ENCODE assay signal across 9 cellular contexts in genomic region chr6:111844921-111845320, GRCh38. TPM values are rescaled to one million over a fixed set of nuclear protein-coding genes. Genes with fewer than 3 reads are reported as not detected.
DNase-seq lines count a peak whose midpoint lies in the region; ATAC-seq, FAIRE-seq and TF ChIP-seq lines count a peak whose summit lies in the region.
"Had no signal": no experiment of that assay in that cellular context is flagged by ENCODE, and none has a peak within 500 bp of the region (broad histone marks: within the 10 kb centered on the region; RNA-seq: fewer than 3 reads in every experiment).

No MANE protein-coding gene starts in this region.

- ATAC-seq in GM21447 (IDR thresholded peaks at IDR 0.05; ENCODE audit: unreplicated experiment) (peak; percentile 28), HepG2 (peak; percentile 63), body of pancreas (no peak)

- H3K27ac Mint-ChIP-seq in CD4-positive, alpha-beta memory T cell = no peak overlapping the region
- no peak overlapping the region for H3K27ac Mint-ChIP-seq in activated CD4-positive, alpha-beta memory T cell treated with anti-CD3 and anti-CD28 coated beads, Interleukin-2, amount 10 ng/mL, durations not matched to agents 7 days and 5 days

- H3K4me2 ChIP-seq in HepG2 (ENCODE audit: low read depth, low read length) = peak overlapping the region; percentile 23

- H3K36me3 Mint-ChIP-seq in CD4-positive, alpha-beta memory T cell = peaks cover 4 to 30% of the 10 kb centered on the region in 2 donors
- H3K36me3 Mint-ChIP-seq in activated CD4-positive, alpha-beta memory T cell treated with anti-CD3 and anti-CD28 coated beads, Interleukin-2, amount 10 ng/mL, durations not matched to agents 7 days and 5 days (ENCODE audit: low read depth) = peaks cover 38% of the 10 kb centered on the region

- TF ChIP-seq CTCF in HepG2 (CRISPR knock-in tag; IDR thresholded peaks at IDR 0.05) (no peak), body of pancreas (IDR thresholded peaks at IDR 0.05) (no peak), foreskin fibroblast (IDR thresholded peaks at IDR 0.05; ENCODE audit: low read depth, low read length) (no peak)

- H3K9me3 ChIP-seq in CD4-positive, alpha-beta memory T cell (ENCODE audit: control insufficient read depth in 1 of 2, low read length in 2 of 2) = no peaks in the 10 kb centered on the region
- H3K9me3 ChIP-seq in HepG2 (ENCODE audit: low read length) = no peaks in the 10 kb centered on the region
- no peaks in the 10 kb centered on the region for H3K9me3 ChIP-seq in body of pancreas

- peak overlapping the region in 5 of 8 donors; percentile 49 to 79 (median 67) for H3K4me3 Mint-ChIP-seq in CD4-positive, alpha-beta memory T cell
- peak overlapping the region; percentile 58 for H3K4me3 Mint-ChIP-seq in activated CD4-positive, alpha-beta memory T cell treated with anti-CD3 and anti-CD28 coated beads, Interleukin-2, amount 10 ng/mL, durations not matched to agents 7 days and 5 days
- H3K4me3 Mint-ChIP-seq: nephron progenitor cell had no signal

- H3K27ac ChIP-seq in CD4-positive, alpha-beta memory T cell (ENCODE audit: low read depth, low read length) = peak overlapping the region; percentile 54
- no peak overlapping the region for H3K27ac ChIP-seq in HepG2 (ENCODE audit: extremely low read length, insufficient read depth, low read length)
- H3K27ac ChIP-seq in body of pancreas = no peak overlapping the region

- H3K27me3 ChIP-seq in CD4-positive, alpha-beta memory T cell (ENCODE audit: insufficient read depth, low read length) = no peaks in the 10 kb centered on the region
- no peaks in the 10 kb centered on the region for H3K27me3 ChIP-seq in HepG2 (ENCODE audit: control insufficient read depth in 1 of 2, insufficient read depth in 2 of 2, low read length in 2 of 2)
- no peaks in the 10 kb centered on the region for H3K27me3 ChIP-seq in body of pancreas

- no peak for DNase-seq in CD4-positive, alpha-beta memory T cell
- no peak for DNase-seq in activated CD4-positive, alpha-beta memory T cell treated with anti-CD3 and anti-CD28 coated beads, Interleukin-2, amount 10 ng/mL, durations not matched to agents 7 days and 5 days
- peak; percentile 32 for DNase-seq in HepG2 (ENCODE audit: low spot score)
- DNase-seq in stimulated activated naive CD4-positive, alpha-beta T cell treated with Interleukin-2 at 50 U/mL for 16 hours (lab: John Stamatoyannopoulos, UW) = no peak
- no peak for DNase-seq in NCI-H1092 treated with DMSO at 0.1 percent for 48 hours (lab: John Stamatoyannopoulos, UW)
- DNase-seq in body of pancreas = no peak
- no peak for DNase-seq in foreskin fibroblast
- DNase-seq: nephron progenitor cell had no signal

- H2AFZ ChIP-seq in HepG2 (ENCODE audit: low read length) = no peak overlapping the region

- intact Hi-C loops in CD4-positive, alpha-beta memory T cell (cut with micrococcal nuclease) = no loop called here
- intact Hi-C loops in HepG2 (cut with micrococcal nuclease; ENCODE audit: unreplicated experiment) = loop anchor here (5.0 kb wide), 1 partner anchor 53 kb away; no protein-coding TSS in a partner anchor
- intact Hi-C loops in body of pancreas (cut with DNase I) = no loop called here

- no peaks in the 10 kb centered on the region for H4K20me1 ChIP-seq in HepG2 (ENCODE audit: insufficient read depth, low read length)

- peaks cover 11 to 55% (median 32%) of the 10 kb centered on the region in 4 donors for H3K4me1 Mint-ChIP-seq in CD4-positive, alpha-beta memory T cell
- H3K4me1 Mint-ChIP-seq in activated CD4-positive, alpha-beta memory T cell treated with anti-CD3 and anti-CD28 coated beads, Interleukin-2, amount 10 ng/mL, durations not matched to agents 7 days and 5 days = peaks cover 17% of the 10 kb centered on the region

- no peaks in the 10 kb centered on the region for H3K27me3 Mint-ChIP-seq in CD4-positive, alpha-beta memory T cell
- no peaks in the 10 kb centered on the region for H3K27me3 Mint-ChIP-seq in activated CD4-positive, alpha-beta memory T cell treated with anti-CD3 and anti-CD28 coated beads, Interleukin-2, amount 10 ng/mL, durations not matched to agents 7 days and 5 days

- in situ Hi-C loops in HepG2 (cut with HindIII; ENCODE audit: extremely low pct_ligation_motif_present, low pct_unique_long_range_greater_than_20kb) = no loop called here

- POLR2A ChIA-PET in CD4-positive, alpha-beta memory T cell (lab: Charles Lee; ENCODE audit: partially characterized antibody) = interaction anchor here (0.8 to 5.6 kb wide), 16 partner anchors 12 to 151 kb away, joined by 3 to 64 read pairs (median 8); no protein-coding TSS in a partner anchor
- POLR2A ChIA-PET in activated CD4-positive, alpha-beta memory T cell treated with anti-CD3 and anti-CD28 coated beads, Interleukin-2, amount 10 ng/mL, durations not matched to agents 7 days and 5 days (lab: Charles Lee) = interaction anchor here (0.7 to 3.6 kb wide), 19 partner anchors 14 to 145 kb away, joined by 3 to 31 read pairs (median 6); partner anchors contain the start of gene FYN
- POLR2A ChIA-PET in HepG2 (lab: Yijun Ruan, JAX) = interaction anchor here (1.6 kb wide), 1 partner anchor 51 kb away, joined by 5 read pairs; no protein-coding TSS in a partner anchor

- BruUV-seq in HepG2 (replicated peaks; lab: Mats Ljungman, UMichigan) = no TSS peak

- no peaks in the 10 kb centered on the region for H3K79me2 ChIP-seq in HepG2 (ENCODE audit: insufficient read depth, low read length)

- no peaks in the 10 kb centered on the region for H3K36me3 ChIP-seq in CD4-positive, alpha-beta memory T cell (ENCODE audit: insufficient read depth, low read length)
- H3K36me3 ChIP-seq in HepG2 (replicated peaks in 1 of 2; ENCODE audit: control insufficient read depth in 1 of 2, insufficient read depth in 2 of 2, low read length in 2 of 2) (no peaks in the 10 kb centered on the region), body of pancreas (replicated peaks in 1 of 2; ENCODE audit: insufficient read depth in 1 of 2, low read depth in 2 of 2) (no peaks in the 10 kb centered on the region)

- no peak for FAIRE-seq in HepG2 (lab: Jason Lieb, UNC)

- H3K9ac ChIP-seq in HepG2 (ENCODE audit: insufficient read depth, low read depth, low read length) = no peak overlapping the region

- TF ChIP-seq EP300 in HepG2 (IDR thresholded peaks at IDR 0.05; ENCODE audit: low read depth in 2 of 2, low read length in 2 of 2) = no peak
- TF ChIP-seq EP300 in HepG2 (CRISPR knock-in tag; IDR thresholded peaks at IDR 0.05; ENCODE audit: borderline replicate concordance) = no peak

- TF ChIP-seq POLR2A in HepG2 (IDR thresholded peaks at IDR 0.05; ENCODE audit: insufficient read depth in 1 of 2, low read depth in 2 of 2, low read length in 2 of 2) (no peak), body of pancreas (IDR thresholded peaks at IDR 0.05) (no peak)

- CTCF ChIA-PET in CD4-positive, alpha-beta memory T cell (lab: Charles Lee; ENCODE audit: partially characterized antibody) = interaction anchor here (0.7 to 2.7 kb wide), 10 partner anchors 20 to 164 kb away, joined by 3 to 11 read pairs (median 4); partner anchors contain the start of gene FYN
- CTCF ChIA-PET in activated CD4-positive, alpha-beta memory T cell treated with anti-CD3 and anti-CD28 coated beads, Interleukin-2, amount 10 ng/mL, durations not matched to agents 7 days and 5 days (lab: Charles Lee) = interaction anchor here (0.9 to 3.2 kb wide), 6 partner anchors 8 to 88 kb away, joined by 3 to 17 read pairs (median 6); partner anchors contain the start of gene FYN
- CTCF ChIA-PET in HepG2 (lab: Yijun Ruan, JAX; ENCODE audit: low intra/inter-chr PET ratio, low total read pairs) = no interaction called here

- no peak overlapping the region for H3K4me3 ChIP-seq in CD4-positive, alpha-beta memory T cell (ENCODE audit: low read length in 2 of 2)
- no peak overlapping the region for H3K4me3 ChIP-seq in HepG2 (replicated peaks in 1 of 3; ENCODE audit: insufficient read depth in 1 of 3, low read depth in 2 of 3, low read length in 3 of 3)
- H3K4me3 ChIP-seq in body of pancreas = no peak overlapping the region
- H3K4me3 ChIP-seq in foreskin fibroblast (ENCODE audit: low read depth in 1 of 2, low read length in 2 of 2) = no peak overlapping the region

- TF ChIP-seq RAD21 in HepG2 (CRISPR knock-in tag; IDR thresholded peaks at IDR 0.05) = no peak

- H3K4me1 ChIP-seq in CD4-positive, alpha-beta memory T cell (ENCODE audit: insufficient read depth, low read length) = peaks cover 100% of the 10 kb centered on the region
- H3K4me1 ChIP-seq in HepG2 (ENCODE audit: insufficient read depth, low read length) (peaks cover 43% of the 10 kb centered on the region), body of pancreas (peaks cover 3% of the 10 kb centered on the region)

- 67% methylated on average over 1 of the region's 2 CpGs for WGBS in HepG2 (ENCODE audit: low lambda C conversion rate)
- 72 to 83% methylated on average over 2 of the region's 2 CpGs for WGBS in body of pancreas, 2 donors

- peaks cover 0 to 3% (median 0%) of the 10 kb centered on the region in 8 donors for H3K9me3 Mint-ChIP-seq in CD4-positive, alpha-beta memory T cell
- H3K9me3 Mint-ChIP-seq in activated CD4-positive, alpha-beta memory T cell treated with anti-CD3 and anti-CD28 coated beads, Interleukin-2, amount 10 ng/mL, durations not matched to agents 7 days and 5 days = no peaks in the 10 kb centered on the region
- H3K9me3 Mint-ChIP-seq: nephron progenitor cell had no signal

RNA-seq across cellular contexts. Expression of gene FYN, which starts 28.3 kb away (rescaled TPM):
- total RNA-seq in CD4-positive, alpha-beta memory T cell = 100 to 1,000 TPM; 664 to 713 TPM
- 100 to 1,000 TPM; 338 to 463 TPM for polyA plus RNA-seq in CD4-positive, alpha-beta memory T cell
- 100 to 1,000 TPM; 201 to 208 TPM for total RNA-seq in activated CD4-positive, alpha-beta memory T cell treated with anti-CD3 and anti-CD28 coated beads, Interleukin-2, amount 10 ng/mL, durations not matched to agents 7 days and 5 days
- total RNA-seq in HepG2 (2016; rRNA removed; fragmentation: Illumina TruSeq; extraction: Trizol) (14.6 and 15.5 TPM in 2 replicates), body of pancreas (10 to 100 TPM; 25.7 to 83.1 TPM)
- 3.6 and 4.1 TPM in 2 replicates for total RNA-seq in HepG2 (2016; cell fraction: cytosol; rRNA removed; fragmentation: Illumina TruSeq; extraction: Trizol; ENCODE audit: low read depth)
- total RNA-seq in HepG2 (2016; cell fraction: insoluble cytoplasmic fraction; rRNA removed; fragmentation: Illumina TruSeq; extraction: Trizol) = 13.7 and 16.0 TPM in 2 replicates
- 11.6 and 12.0 TPM in 2 replicates for total RNA-seq in HepG2 (2016; cell fraction: membrane; rRNA removed; fragmentation: Illumina TruSeq; extraction: Trizol)
- total RNA-seq in HepG2 (2016; cell fraction: nucleus; rRNA removed; fragmentation: Illumina TruSeq; extraction: Trizol) = 17.8 and 19.2 TPM in 2 replicates
- 22.6 and 24.6 TPM in 2 replicates for polyA plus RNA-seq in HepG2 (2011; rRNA removed)
- polyA plus RNA-seq in HepG2 (2011; cell fraction: cytosol; rRNA removed) = 16.8 and 28.6 TPM in 2 replicates
- 31.3 and 40.2 TPM in 2 replicates for polyA plus RNA-seq in HepG2 (2011; cell fraction: nucleus; rRNA removed)
- 22.4 and 23.4 TPM in 2 replicates for polyA plus RNA-seq in HepG2 (2012)
- 3.4 and 3.5 TPM in 2 replicates for polyA plus RNA-seq in HepG2 (2016; cell fraction: cytosol; fragmentation: Illumina TruSeq; extraction: Trizol; ENCODE audit: low read depth)
- 18.8 and 20.1 TPM in 2 replicates for polyA plus RNA-seq in HepG2 (2016; cell fraction: insoluble cytoplasmic fraction; fragmentation: Illumina TruSeq; extraction: Trizol; ENCODE audit: low read depth)
- polyA plus RNA-seq in HepG2 (2016; cell fraction: membrane; fragmentation: Illumina TruSeq; extraction: Trizol; ENCODE audit: low read depth) = 10.6 and 11.8 TPM in 2 replicates
- polyA plus RNA-seq in HepG2 (2016; cell fraction: nucleus; fragmentation: Illumina TruSeq; extraction: Trizol; ENCODE audit: insufficient read depth, low read depth) = 17.9 and 20.2 TPM in 2 replicates
- polyA minus RNA-seq in HepG2 (2011; rRNA and poly(A)+ RNA removed; ENCODE audit: low replicate concordance) = 37.8 and 75.6 TPM in 2 replicates
- 19.1 and 20.6 TPM in 2 replicates for polyA minus RNA-seq in HepG2 (2011; cell fraction: cytosol; rRNA and poly(A)+ RNA removed)
- 45.1 and 62.6 TPM in 2 replicates for polyA minus RNA-seq in HepG2 (2011; cell fraction: nucleus; rRNA and poly(A)+ RNA removed)
